In genomic region chr16:12067714-12068401, GRCh38 we compare ENCODE assay signal across 9 cellular contexts.
DNase-seq lines count a peak whose midpoint lies in the region; ATAC-seq and TF ChIP-seq lines count a peak whose summit lies in the region.
"Had no signal": no experiment of that assay in that cellular context is flagged by ENCODE, and none has a peak within 500 bp of the region (broad histone marks: within the 10 kb centered on the region; RNA-seq: fewer than 3 reads in every experiment).

No MANE protein-coding gene starts in this region.

- H3K27me3 Mint-ChIP-seq in osteocyte (ENCODE audit: unreplicated experiment): no peaks in the 10 kb centered on the region
- H3K27me3 Mint-ChIP-seq: activated naive CD4-positive, alpha-beta T cell treated with anti-CD3 and anti-CD28 coated beads, Interleukin-2, amount 50 U/mL, for 24 hours had no signal

- ATAC-seq in DND-41 (ENCODE audit: insufficient read depth, low read depth) (peak; percentile 86), HG03442 (IDR thresholded peaks at IDR 0.05; ENCODE audit: unreplicated experiment) (no peak), GM21723 (IDR thresholded peaks at IDR 0.05; ENCODE audit: unreplicated experiment) (no peak)

- H3K4me1 Mint-ChIP-seq in osteocyte (ENCODE audit: unreplicated experiment): peaks cover 3% of the 10 kb centered on the region

- H3K4me2 ChIP-seq in DND-41 (ENCODE audit: insufficient read depth, low read length) (no peak overlapping the region), KMS-11 (no peak overlapping the region)

- H3K27ac ChIP-seq in DND-41 (ENCODE audit: low read length) (no peak overlapping the region), KMS-11 (no peak overlapping the region)

- H3K9ac ChIP-seq in DND-41 (ENCODE audit: low read depth, low read length) (no peak overlapping the region), KMS-11 (no peak overlapping the region)

- TF ChIP-seq CTCF in DND-41 (IDR thresholded peaks at IDR 0.05; ENCODE audit: borderline replicate concordance, extremely low read depth, low read length, poor library complexity, severe bottlenecking) (peak; percentile 96), KMS-11 (conservative IDR thresholded peaks at IDR 0.05; ENCODE audit: low read depth, low read length) (peak; percentile 98), osteocyte (IDR thresholded peaks at IDR 0.05) (peak; percentile 94)

- H3K36me3 ChIP-seq in DND-41 (ENCODE audit: insufficient read depth, low read length) (no peaks in the 10 kb centered on the region), KMS-11 (ENCODE audit: insufficient read depth) (no peaks in the 10 kb centered on the region)

- no peak overlapping the region for H3K27ac Mint-ChIP-seq in osteocyte (ENCODE audit: unreplicated experiment)
- H3K27ac Mint-ChIP-seq: activated naive CD4-positive, alpha-beta T cell treated with anti-CD3 and anti-CD28 coated beads, Interleukin-2, amount 50 U/mL, for 24 hours had no signal

- H3K79me2 ChIP-seq in DND-41 (ENCODE audit: insufficient read depth, low read length): no peaks in the 10 kb centered on the region
- no peaks in the 10 kb centered on the region for H3K79me2 ChIP-seq in KMS-11 (ENCODE audit: insufficient read depth, low read depth)

- H3K9me3 ChIP-seq in DND-41 (ENCODE audit: insufficient read depth, low read length, severe bottlenecking): no peaks in the 10 kb centered on the region

- H3K4me3 ChIP-seq in DND-41 (ENCODE audit: low read depth in 1 of 2, low read length in 2 of 2) (no peak overlapping the region), KMS-11 (IDR thresholded peaks at IDR 0.05; ENCODE audit: insufficient read depth, low read depth, low read length) (no peak overlapping the region)

- H4K20me1 ChIP-seq in DND-41 (ENCODE audit: insufficient read depth, low read length) (peaks cover 3% of the 10 kb centered on the region; the same call in 1 of the 2 replicates), KMS-11 (ENCODE audit: insufficient read depth) (no peaks in the 10 kb centered on the region)

- H3K36me3 Mint-ChIP-seq in osteocyte (ENCODE audit: unreplicated experiment): no peaks in the 10 kb centered on the region

- H3K4me3 Mint-ChIP-seq in osteocyte (ENCODE audit: unreplicated experiment): no peak overlapping the region
- H3K4me3 Mint-ChIP-seq: activated naive CD4-positive, alpha-beta T cell treated with anti-CD3 and anti-CD28 coated beads, Interleukin-2, amount 50 U/mL, for 24 hours had no signal

- no peak overlapping the region for H2AFZ ChIP-seq in DND-41 (ENCODE audit: low read depth, low read length)
- H2AFZ ChIP-seq in KMS-11 (ENCODE audit: low read depth): no peak overlapping the region

- H3K27me3 ChIP-seq in DND-41 (ENCODE audit: insufficient read depth, low read length, poor library complexity) (no peaks in the 10 kb centered on the region), KMS-11 (ENCODE audit: insufficient read depth, low read depth) (no peaks in the 10 kb centered on the region)

- DNase-seq in DND-41 (peak; percentile 63), OCI-M2 (lab: John Stamatoyannopoulos, UW; ENCODE audit: unreplicated experiment) (peak; percentile 1), germinal center (ENCODE audit: low spot score) (peak; percentile 83), osteocyte (ENCODE audit: extremely low spot score, unreplicated experiment) (no peak)
- peak; percentile 46 for DNase-seq in activated gamma-delta T cell treated with anti-CD3 and anti-CD28 coated beads, Interleukin-2, amount 50 U/mL, for 16 hours (ENCODE audit: low read depth)

- H3K4me1 ChIP-seq in DND-41 (ENCODE audit: insufficient read depth, low read length): no peaks in the 10 kb centered on the region
- H3K4me1 ChIP-seq in KMS-11 (ENCODE audit: low read depth, poor library complexity, severe bottlenecking): peaks cover 9% of the 10 kb centered on the region

- H3K9me3 Mint-ChIP-seq in osteocyte (ENCODE audit: unreplicated experiment): no peaks in the 10 kb centered on the region
- H3K9me3 Mint-ChIP-seq: activated naive CD4-positive, alpha-beta T cell treated with anti-CD3 and anti-CD28 coated beads, Interleukin-2, amount 50 U/mL, for 24 hours had no signal
